8 cellular contexts compared by ENCODE assay signal in the genomic region with DNA sequence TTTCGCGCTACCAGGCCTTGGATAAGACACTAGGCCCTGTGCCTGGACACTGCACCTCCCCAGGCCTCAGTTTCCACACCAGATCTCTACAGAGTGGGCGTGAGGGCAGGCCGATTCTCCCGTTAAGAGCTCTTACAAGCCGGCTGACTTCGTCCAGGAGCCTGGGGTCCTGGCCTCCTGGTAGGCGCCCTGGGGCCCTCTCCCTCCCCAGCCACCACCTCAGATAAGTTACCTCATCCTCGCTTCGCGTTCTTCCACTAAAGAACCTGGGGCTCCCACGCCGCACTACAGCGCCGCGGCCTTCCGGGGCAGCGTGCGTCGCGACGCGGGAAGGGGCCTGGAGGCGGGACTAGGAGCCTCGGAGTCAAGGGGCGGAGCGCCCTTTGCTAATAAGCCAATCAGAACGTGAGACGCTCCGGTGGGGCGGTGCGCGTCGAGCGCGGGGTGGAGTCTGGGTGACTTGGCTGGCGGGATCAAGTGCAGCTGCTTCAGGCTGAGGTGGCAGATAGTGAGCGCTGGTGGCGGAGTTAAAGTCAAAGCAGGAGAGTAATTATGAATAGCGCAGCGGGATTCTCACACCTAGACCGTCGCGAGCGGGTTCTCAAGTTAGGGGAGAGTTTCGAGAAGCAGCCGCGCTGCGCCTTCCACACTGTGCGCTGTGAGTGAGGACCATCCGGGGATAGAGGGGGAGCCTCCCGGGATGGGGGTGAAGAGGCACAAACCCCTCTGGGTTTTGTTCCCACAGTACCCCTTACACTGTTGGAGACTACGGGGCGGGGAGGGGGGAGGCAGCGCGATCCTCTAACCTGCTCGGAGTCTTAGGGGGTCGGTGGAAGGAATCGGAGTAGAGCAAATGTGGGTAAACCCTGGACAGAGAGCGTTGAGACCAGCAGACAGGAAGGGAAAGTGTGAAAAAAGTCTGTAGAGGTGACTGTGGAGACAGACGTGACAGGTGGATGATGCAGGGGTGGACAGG. TPM values are rescaled to one million over a fixed set of nuclear protein-coding genes. Genes with fewer than 3 reads are reported as not detected.
DNase-seq lines count a peak whose midpoint lies in the region; ATAC-seq and TF ChIP-seq lines count a peak whose summit lies in the region.

EAF2 (plus strand) TSS at position 476 of the 976 bp plus-strand sequence; CDS start at position 553, 77 bp downstream.
IQCB1 (minus strand) TSS at position 327 of the 976 bp plus-strand sequence. CDS start 6,100 bp downstream, outside the sequence.

- intact Hi-C loops in dendritic cell treated with granulocyte-macrophage colony-stimulating factor and Interleukin-4, amounts not matched to agents 40 ng/mL and 50 ng/mL, for 4 days (cut with micrococcal nuclease): loop anchor here (5.0 to 10.0 kb wide), 2 partner anchors 98 to 420 kb away; no protein-coding TSS in a partner anchor
- intact Hi-C loops in left lung (cut with DNase I): no loop called here

- H3K27ac ChIP-seq in left lung: peak within 1 kb of the TSS; percentile 74 to 91

- H3K9me3 Mint-ChIP-seq in dendritic cell treated with granulocyte-macrophage colony-stimulating factor and Interleukin-4, amounts not matched to agents 40 ng/mL and 50 ng/mL, for 4 days: no peaks in the 10 kb centered on the region

- peaks cover 28% of the 10 kb centered on the region for H3K4me1 Mint-ChIP-seq in dendritic cell treated with granulocyte-macrophage colony-stimulating factor and Interleukin-4, amounts not matched to agents 40 ng/mL and 50 ng/mL, for 4 days (ENCODE audit: low read depth)

- H3K9me3 ChIP-seq in left lung: no peaks in the 10 kb centered on the region

- no peak for TF ChIP-seq CTCF in left lung (IDR thresholded peaks at IDR 0.05)

- no peaks in the 10 kb centered on the region for H3K27me3 ChIP-seq in left lung

- peak within 1 kb of the TSS; percentile 77 to 79 for H3K4me3 ChIP-seq in left lung

- ATAC-seq in GM19351 (IDR thresholded peaks at IDR 0.05; ENCODE audit: unreplicated experiment) (peak; percentile 95), HG03521 (IDR thresholded peaks at IDR 0.05; ENCODE audit: unreplicated experiment) (peak; percentile 99), left lung (peak; percentile 100)

- peaks cover 12% of the 10 kb centered on the region for H3K36me3 Mint-ChIP-seq in dendritic cell treated with granulocyte-macrophage colony-stimulating factor and Interleukin-4, amounts not matched to agents 40 ng/mL and 50 ng/mL, for 4 days (ENCODE audit: low read depth)

- DNase-seq in C1 segment of cervical spinal cord (lab: John Stamatoyannopoulos, UW): peak; percentile 56 to 95 (median 90)
- DNase-seq in NCI-H748 (lab: John Stamatoyannopoulos, UW; ENCODE audit: unreplicated experiment): peak; percentile 90
- peak; percentile 95 for DNase-seq in activated CD4-positive, alpha-beta T cell treated with anti-CD3 and anti-CD28 coated beads, Interleukin-2, amount 50 U/mL, for 1 hour
- peak; percentile 98 for DNase-seq in left lung
- DNase-seq in stimulated activated CD4-positive, alpha-beta T cell treated with anti-CD3 and anti-CD28 coated beads, Interleukin-2, amount 100 ng/mL, for 48 hours: peak; percentile 92 to 94

- peak within 1 kb of the TSS; percentile 98 for H3K27ac Mint-ChIP-seq in dendritic cell treated with granulocyte-macrophage colony-stimulating factor and Interleukin-4, amounts not matched to agents 40 ng/mL and 50 ng/mL, for 4 days

- H3K27me3 Mint-ChIP-seq in dendritic cell treated with granulocyte-macrophage colony-stimulating factor and Interleukin-4, amounts not matched to agents 40 ng/mL and 50 ng/mL, for 4 days: no peaks in the 10 kb centered on the region

- H3K4me1 ChIP-seq in left lung: peaks cover 7 to 21% of the 10 kb centered on the region in 2 donors

- peak within 1 kb of the TSS; percentile 95 for H3K4me3 Mint-ChIP-seq in dendritic cell treated with granulocyte-macrophage colony-stimulating factor and Interleukin-4, amounts not matched to agents 40 ng/mL and 50 ng/mL, for 4 days

- peaks cover 0 to 17% of the 10 kb centered on the region in 2 donors for H3K36me3 ChIP-seq in left lung

RNA-seq across cellular contexts. Expression of gene EAF2, which starts in this region (rescaled TPM):
- total RNA-seq in left lung: 10 to 100 TPM in 1 of 2 donors, 1 to 10 TPM in 1; 5.1 to 13.5 TPM

RNA-seq across cellular contexts. Expression of gene IQCB1, which starts in this region (rescaled TPM):
- total RNA-seq in left lung: 10 to 100 TPM; 11.9 to 23.9 TPM

Comparison
In these comparisons a context has a peak if more than half of its experiments do, and no peak if none do; other contexts are left out.
1. Peak in every context shown above with its lines: DNase-seq, ATAC-seq, H3K4me3 ChIP-seq and H3K27ac ChIP-seq.